ENCODE assay signal across 25 cellular contexts in genomic region chr7:45187946-45188411, GRCh38. TPM values are rescaled to one million over a fixed set of nuclear protein-coding genes. Genes with fewer than 3 reads are reported as not detected.
"Had no signal": no experiment of that assay in that cellular context is flagged by ENCODE, and none has a peak within 500 bp of the region (broad histone marks: within the 10 kb centered on the region; RNA-seq: fewer than 3 reads in every experiment).

No MANE protein-coding gene starts in this region.

- H3K27me3 ChIP-seq: ascending aorta, esophagus muscularis mucosa, vagina had no signal

- H3K4me3 ChIP-seq: ascending aorta, esophagus muscularis mucosa, psoas muscle, smooth muscle cell, thoracic aorta, vagina had no signal

- DNase-seq: activated CD4-positive, alpha-beta T cell treated with anti-CD3 and anti-CD28 coated beads for 48 hours; activated CD4-positive, CD25-positive, alpha-beta regulatory T cell; activated gamma-delta T cell; activated naive CD4-positive, alpha-beta T cell treated with anti-CD3 and anti-CD28 coated beads, Interleukin-2, amount 10 ng/mL, durations not matched to agents 7 days and 5 days; activated naive CD8-positive, alpha-beta T cell treated with anti-CD3 and anti-CD28 coated beads, Interleukin-2, amount 10 ng/mL, durations not matched to agents 7 days and 5 days; caudate nucleus; foreskin melanocyte; mammary epithelial cell; naive B cell; nephron progenitor cell; psoas muscle; stimulated activated CD4-positive, alpha-beta T cell treated with anti-CD3 and anti-CD28 coated beads, Interleukin-15, amount 100 ng/mL, for 24 hours; stimulated activated CD4-positive, alpha-beta T cell treated with anti-CD3 and anti-CD28 coated beads, Interleukin-2, amount 100 ng/mL, for 24 hours; stimulated activated naive B cell treated with anti-CD40 and anti-IgM and Interleukin-4, amounts not matched to agents 10 μg/mL and 1 μg/mL and 100 μg/mL, for 72 hours; T-helper 1 cell; trophoblast cell had no signal

- H3K36me3 ChIP-seq: ascending aorta, thoracic aorta, vagina had no signal

- H3K27ac ChIP-seq: ascending aorta, esophagus muscularis mucosa, parathyroid adenoma, psoas muscle, thoracic aorta, vagina had no signal

- H3K9me3 ChIP-seq: ascending aorta, esophagus muscularis mucosa, psoas muscle, thoracic aorta, vagina had no signal

- H3K4me1 ChIP-seq: ascending aorta, parathyroid adenoma, psoas muscle, vagina had no signal

RNA-seq across cellular contexts. Expression of gene RAMP3, which starts 30.4 kb away (rescaled TPM):
- total RNA-seq: activated naive CD8-positive, alpha-beta T cell treated with anti-CD3 and anti-CD28 coated beads, Interleukin-2, amount 10 ng/mL, durations not matched to agents 7 days and 5 days; endodermal cell; glomerular endothelial cell; mammary epithelial cell; SK-MEL-5; smooth muscle cell had no signal
- polyA plus RNA-seq: mammary epithelial cell, smooth muscle cell had no signal
